Comparison of ENCODE assay signal across 8 cellular contexts in genomic region chr9:127423934-127424668, GRCh38. TPM values are rescaled to one million over a fixed set of nuclear protein-coding genes. Genes with fewer than 3 reads are reported as not detected.
DNase-seq lines count a peak whose midpoint lies in the region; ATAC-seq and TF ChIP-seq lines count a peak whose summit lies in the region.

Gene ZNF79, plus strand, starts transcription at chr9:127424382. Its CDS starts 406 bp downstream, at chr9:127424788.

- DNase-seq in NCI-H1105 treated with DMSO at 0.1 percent for 48 hours (lab: John Stamatoyannopoulos, UW) (peak; percentile 85), SKM-1 (lab: John Stamatoyannopoulos, UW; ENCODE audit: unreplicated experiment) (peak; percentile 80), glomerular visceral epithelial cell (ENCODE audit: extremely low spot score) (peak; percentile 91), occipital lobe (lab: John Stamatoyannopoulos, UW) (peak; percentile 88), suprapubic skin (ENCODE audit: low spot score in 2 of 2) (peak; percentile 97)

- no peaks in the 10 kb centered on the region for H3K9me3 Mint-ChIP-seq in activated naive CD4-positive, alpha-beta T cell treated with anti-CD3 and anti-CD28 coated beads, Interleukin-2, amount 50 U/mL, for 24 hours

- ATAC-seq in HG02678 (IDR thresholded peaks at IDR 0.05; ENCODE audit: unreplicated experiment) = peak; percentile 85

- H3K9me3 ChIP-seq in suprapubic skin = no peaks in the 10 kb centered on the region

- no peak for TF ChIP-seq CTCF in suprapubic skin (IDR thresholded peaks at IDR 0.05)

- no peaks in the 10 kb centered on the region for H3K27me3 ChIP-seq in suprapubic skin

- H3K4me1 Mint-ChIP-seq in activated naive CD4-positive, alpha-beta T cell treated with anti-CD3 and anti-CD28 coated beads, Interleukin-2, amount 50 U/mL, for 24 hours = peaks cover 54% of the 10 kb centered on the region

- WGBS in suprapubic skin = under 1% methylated on average over 38 of the region's 54 CpGs

- TF ChIP-seq EP300 in suprapubic skin (IDR thresholded peaks at IDR 0.05) = no peak

- peak within 1 kb of the TSS; percentile 99 for H3K4me3 Mint-ChIP-seq in activated naive CD4-positive, alpha-beta T cell treated with anti-CD3 and anti-CD28 coated beads, Interleukin-2, amount 50 U/mL, for 24 hours

- TF ChIP-seq POLR2A in GM10847 (IDR thresholded peaks at IDR 0.05; ENCODE audit: extremely low read depth, insufficient read length) (peak; percentile 76), suprapubic skin (IDR thresholded peaks at IDR 0.05) (peak in 1 of 2 donors; percentile 43)

- H3K4me3 ChIP-seq in suprapubic skin = peak within 1 kb of the TSS; percentile 75

- H3K27ac ChIP-seq in suprapubic skin = peak within 1 kb of the TSS; percentile 82

- peak within 1 kb of the TSS; percentile 99 for H3K27ac Mint-ChIP-seq in activated naive CD4-positive, alpha-beta T cell treated with anti-CD3 and anti-CD28 coated beads, Interleukin-2, amount 50 U/mL, for 24 hours

- peaks cover 43% of the 10 kb centered on the region for H3K4me1 ChIP-seq in suprapubic skin

- H3K36me3 Mint-ChIP-seq in activated naive CD4-positive, alpha-beta T cell treated with anti-CD3 and anti-CD28 coated beads, Interleukin-2, amount 50 U/mL, for 24 hours = peaks cover 15% of the 10 kb centered on the region

- peaks cover 4% of the 10 kb centered on the region for H3K36me3 ChIP-seq in suprapubic skin

- H3K27me3 Mint-ChIP-seq in activated naive CD4-positive, alpha-beta T cell treated with anti-CD3 and anti-CD28 coated beads, Interleukin-2, amount 50 U/mL, for 24 hours = no peaks in the 10 kb centered on the region

RNA-seq across cellular contexts. Expression of gene ZNF79, which starts in this region (rescaled TPM):
- 12.8 TPM for total RNA-seq in occipital lobe
- total RNA-seq in suprapubic skin = 10 to 100 TPM in 2 of 4 donors, 1 to 10 TPM in 2; 4.8 to 10.7 (median 8.1) TPM

Comparison
In these comparisons a context has a peak if more than half of its experiments do, and no peak if none do; other contexts are left out.
1. Peak in every context shown above with its lines: DNase-seq, ATAC-seq, H3K4me3 ChIP-seq and H3K27ac ChIP-seq.